8 cellular contexts compared by ENCODE assay signal in genomic region chr19:15296353-15296752, GRCh38. TPM values are rescaled to one million over a fixed set of nuclear protein-coding genes. Genes with fewer than 3 reads are reported as not detected.
DNase-seq lines count a peak whose midpoint lies in the region; ATAC-seq and TF ChIP-seq lines count a peak whose summit lies in the region.

No MANE protein-coding gene starts in this region.

- 90% methylated on average over 8 of the region's 10 CpGs for WGBS in SK-N-SH (ENCODE audit: low lambda C conversion rate)
- 70% methylated on average over 6 of the region's 10 CpGs for WGBS in right lobe of liver (ENCODE audit: insufficient coverage, low coverage, low lambda C conversion rate, missing lambda C conversion rate)

- H3K9me3 ChIP-seq in SK-N-SH = no peaks in the 10 kb centered on the region
- no peaks in the 10 kb centered on the region for H3K9me3 ChIP-seq in right lobe of liver

- H3K27me3 ChIP-seq in SK-N-SH (ENCODE audit: insufficient read depth) (no peaks in the 10 kb centered on the region), right lobe of liver (no peaks in the 10 kb centered on the region)

- peaks cover 8% of the 10 kb centered on the region for H3F3A ChIP-seq in SK-N-SH (replicated peaks; ENCODE audit: insufficient read depth)

- DNase-seq in SK-N-SH (peak; percentile 52), MCF 10A (ENCODE audit: unreplicated experiment) (no peak), right lobe of liver (no peak), HPDE6-E6E7 (ENCODE audit: extremely low spot score) (no peak), NCI-H1436 treated with DMSO at 0.1 percent for 48 hours (lab: John Stamatoyannopoulos, UW) (no peak)
- DNase-seq in stimulated activated naive CD8-positive, alpha-beta T cell treated with anti-CD3 and anti-CD28 coated beads, Interleukin-15, amount 100 ng/mL, for 72 hours = no peak
- no peak for DNase-seq in activated effector memory CD4-positive, alpha-beta T cell treated with anti-CD3 and anti-CD28 coated beads, Interleukin-2, amount 50 U/mL, for 16 hours

- H3K4me2 ChIP-seq in SK-N-SH = no peak overlapping the region

- peaks cover 100% of the 10 kb centered on the region for H3K79me2 ChIP-seq in SK-N-SH (ENCODE audit: insufficient read depth)

- H4K20me1 ChIP-seq in SK-N-SH (ENCODE audit: insufficient read depth) = peaks cover 100% of the 10 kb centered on the region

- POLR2A ChIA-PET in SK-N-SH (lab: Yijun Ruan, JAX) = no interaction called here
- POLR2A ChIA-PET in MCF 10A (lab: Yijun Ruan, JAX) = interaction anchor here (1.1 to 4.5 kb wide), 5 partner anchors 8 to 36 kb away, joined by 3 to 50 read pairs (median 8); partner anchors contain the start of gene BRD4

- H3K9me2 ChIP-seq in SK-N-SH = no peaks in the 10 kb centered on the region

- H3K4me1 ChIP-seq in SK-N-SH (ENCODE audit: control insufficient read depth in 1 of 2, insufficient read depth in 2 of 2, low read depth in 1 of 2, low read length in 1 of 2) (peaks cover 58 to 77% of the 10 kb centered on the region in 2 experiments), right lobe of liver (peaks cover 0 to 78% (median 38%) of the 10 kb centered on the region in 4 donors)

- no peak overlapping the region for H2AFZ ChIP-seq in SK-N-SH (ENCODE audit: low read depth)

- peak overlapping the region; percentile 4 for H3K4me3 Mint-ChIP-seq in MCF 10A (ENCODE audit: unreplicated experiment)
- H3K4me3 Mint-ChIP-seq in stimulated activated naive CD8-positive, alpha-beta T cell treated with anti-CD3 and anti-CD28 coated beads, Interleukin-15, amount 100 ng/mL, for 72 hours = peak overlapping the region; percentile 41 to 58

- TF ChIP-seq CTCF in SK-N-SH (IDR thresholded peaks at IDR 0.05) = no peak
- TF ChIP-seq CTCF in MCF 10A (IDR thresholded peaks at IDR 0.05; ENCODE audit: unreplicated experiment) = no peak
- no peak for TF ChIP-seq CTCF in right lobe of liver (IDR thresholded peaks at IDR 0.05)

- no peaks in the 10 kb centered on the region for H3K9me3 Mint-ChIP-seq in MCF 10A (ENCODE audit: unreplicated experiment)
- H3K9me3 Mint-ChIP-seq in stimulated activated naive CD8-positive, alpha-beta T cell treated with anti-CD3 and anti-CD28 coated beads, Interleukin-15, amount 100 ng/mL, for 72 hours = no peaks in the 10 kb centered on the region

- CTCF ChIA-PET in SK-N-SH (lab: Yijun Ruan, JAX) = interaction anchor here (0.8 to 2.4 kb wide), 4 partner anchors 8 to 33 kb away, joined by 3 to 7 read pairs (median 3); no protein-coding TSS in a partner anchor
- CTCF ChIA-PET in MCF 10A (lab: Yijun Ruan, JAX) = interaction anchor here (0.7 to 1.2 kb wide), 4 partner anchors 12 to 82 kb away, joined by 3 to 5 read pairs (median 4); no protein-coding TSS in a partner anchor

- peak overlapping the region; percentile 87 for H3K27ac Mint-ChIP-seq in MCF 10A (ENCODE audit: low read depth, unreplicated experiment)
- peak overlapping the region; percentile 100 for H3K27ac Mint-ChIP-seq in stimulated activated naive CD8-positive, alpha-beta T cell treated with anti-CD3 and anti-CD28 coated beads, Interleukin-15, amount 100 ng/mL, for 72 hours

- peaks cover 64% of the 10 kb centered on the region for H3K4me1 Mint-ChIP-seq in MCF 10A (ENCODE audit: insufficient read depth, unreplicated experiment)
- H3K4me1 Mint-ChIP-seq in stimulated activated naive CD8-positive, alpha-beta T cell treated with anti-CD3 and anti-CD28 coated beads, Interleukin-15, amount 100 ng/mL, for 72 hours = peaks cover 100% of the 10 kb centered on the region

- TF ChIP-seq EP300 in SK-N-SH (IDR thresholded peaks at IDR 0.05; ENCODE audit: borderline replicate concordance in 1 of 2, low read depth in 1 of 2, low read length in 1 of 2) = peak in 1 of 2 experiments; percentile 78; a peak in 2 of 4 replicates

- no peak overlapping the region for H3K9ac ChIP-seq in SK-N-SH

- no peak for TF ChIP-seq POLR2A in right lobe of liver (IDR thresholded peaks at IDR 0.05)

- H3K27ac ChIP-seq in SK-N-SH (ENCODE audit: low read depth in 2 of 2, low read length in 1 of 2) = peak overlapping the region; percentile 4 to 84; a peak in 3 of 4 replicates
- peak overlapping the region in 1 of 3 donors; percentile 50 for H3K27ac ChIP-seq in right lobe of liver

- H3K4me3 ChIP-seq in SK-N-SH (ENCODE audit: low read depth in 2 of 2, low read length in 1 of 2) (no peak overlapping the region), right lobe of liver (no peak overlapping the region)

- no peaks in the 10 kb centered on the region for H3K27me3 Mint-ChIP-seq in MCF 10A (ENCODE audit: insufficient read depth, unreplicated experiment)
- no peaks in the 10 kb centered on the region for H3K27me3 Mint-ChIP-seq in stimulated activated naive CD8-positive, alpha-beta T cell treated with anti-CD3 and anti-CD28 coated beads, Interleukin-15, amount 100 ng/mL, for 72 hours

- peaks cover 43% of the 10 kb centered on the region for H3K36me3 Mint-ChIP-seq in MCF 10A (ENCODE audit: insufficient read depth, unreplicated experiment)

- TF ChIP-seq RAD21 in SK-N-SH (IDR thresholded peaks at IDR 0.05; ENCODE audit: low read length) = no peak

- BruUV-seq in MCF 10A (replicated peaks; lab: Mats Ljungman, UMichigan) = no TSS peak

- intact Hi-C loops in MCF 10A (cut with micrococcal nuclease) (loop anchor here (2.0 kb wide), 1 partner anchor 34 kb away; no protein-coding TSS in a partner anchor), right lobe of liver (cut with DNase I) (no loop called here)

- peaks cover 0 to 10% of the 10 kb centered on the region in 2 experiments for H3K36me3 ChIP-seq in SK-N-SH (replicated peaks in 1 of 2; ENCODE audit: control insufficient read depth in 1 of 2, insufficient read depth in 2 of 2, low read length in 1 of 2)
- H3K36me3 ChIP-seq in right lobe of liver = no peaks in the 10 kb centered on the region

- no peak for ATAC-seq in SK-N-SH treated with all-trans-retinoic acid at 6 μM for 48 hours
- peak; percentile 4 to 24 (median 20) for ATAC-seq in right lobe of liver
- no peak for ATAC-seq in stimulated activated naive CD8-positive, alpha-beta T cell treated with anti-CD3 and anti-CD28 coated beads, Interleukin-15, amount 100 ng/mL, for 72 hours

TF ChIP-seq in SK-N-SH, 30 proteins besides CTCF, POLR2A, EP300 and RAD21 (continues in another document):
- TF ChIP-seq MXI1 (IDR thresholded peaks at IDR 0.05; ENCODE audit: low read depth, low read length) (peak; percentile 84), IRF3 (IDR thresholded peaks at IDR 0.05; ENCODE audit: low read depth, low read length) (no peak), MEF2A (IDR thresholded peaks at IDR 0.05; ENCODE audit: borderline replicate concordance, low read depth) (no peak), CHD2 (IDR thresholded peaks at IDR 0.05; ENCODE audit: low read length, partially characterized antibody) (peak; percentile 22), GATA2 (CRISPR knock-in tag; IDR thresholded peaks at IDR 0.05) (peak; percentile 70), PBX3 (IDR thresholded peaks at IDR 0.05) (no peak)

TF ChIP-seq in SK-N-SH treated with all-trans-retinoic acid at 6 μM for 48 hours, 23 proteins besides CTCF, POLR2A, EP300 and RAD21:
- TF ChIP-seq SNAI2 (CRISPR knock-in tag; IDR thresholded peaks at IDR 0.05) (no peak), PPARA (CRISPR knock-in tag; IDR thresholded peaks at IDR 0.05; ENCODE audit: borderline replicate concordance) (no peak), OSR1 (CRISPR knock-in tag; IDR thresholded peaks at IDR 0.05) (no peak), POU6F1 (CRISPR knock-in tag; IDR thresholded peaks at IDR 0.05; ENCODE audit: borderline replicate concordance, low read depth) (no peak), ESRRG (CRISPR knock-in tag; IDR thresholded peaks at IDR 0.05) (no peak), TOX (CRISPR knock-in tag; IDR thresholded peaks at IDR 0.05; ENCODE audit: borderline replicate concordance) (no peak), CSDC2 (CRISPR knock-in tag; IDR thresholded peaks at IDR 0.05) (no peak)

RNA-seq across cellular contexts. Expression of gene BRD4, which starts 36.0 kb away (rescaled TPM):
- 5.6 and 10.0 TPM in 2 replicates for polyA plus RNA-seq in SK-N-SH (2012; rRNA removed)
- 7.0 and 8.3 TPM in 2 replicates for polyA plus RNA-seq in SK-N-SH (2012; cell fraction: cytosol; rRNA removed)
- 19.9 and 22.9 TPM in 2 replicates for polyA plus RNA-seq in SK-N-SH (2012; cell fraction: nucleus; rRNA removed)
- total RNA-seq in MCF 10A (2022) (167 and 189 TPM in 2 replicates), right lobe of liver (10 to 100 TPM; 20.0 to 52.6 (median 40.6) TPM)

Comparison
In these comparisons a context has a peak if more than half of its experiments do, and no peak if none do; other contexts are left out.
1. ATAC-seq: peak in right lobe of liver (4 of 4); none in SK-N-SH treated with all-trans-retinoic acid at 6 μM for 48 hours (single experiment) and stimulated activated naive CD8-positive, alpha-beta T cell treated with anti-CD3 and anti-CD28 coated beads, Interleukin-15, amount 100 ng/mL, for 72 hours (single experiment).